20 cellular contexts compared by ENCODE assay signal in the genomic region with DNA sequence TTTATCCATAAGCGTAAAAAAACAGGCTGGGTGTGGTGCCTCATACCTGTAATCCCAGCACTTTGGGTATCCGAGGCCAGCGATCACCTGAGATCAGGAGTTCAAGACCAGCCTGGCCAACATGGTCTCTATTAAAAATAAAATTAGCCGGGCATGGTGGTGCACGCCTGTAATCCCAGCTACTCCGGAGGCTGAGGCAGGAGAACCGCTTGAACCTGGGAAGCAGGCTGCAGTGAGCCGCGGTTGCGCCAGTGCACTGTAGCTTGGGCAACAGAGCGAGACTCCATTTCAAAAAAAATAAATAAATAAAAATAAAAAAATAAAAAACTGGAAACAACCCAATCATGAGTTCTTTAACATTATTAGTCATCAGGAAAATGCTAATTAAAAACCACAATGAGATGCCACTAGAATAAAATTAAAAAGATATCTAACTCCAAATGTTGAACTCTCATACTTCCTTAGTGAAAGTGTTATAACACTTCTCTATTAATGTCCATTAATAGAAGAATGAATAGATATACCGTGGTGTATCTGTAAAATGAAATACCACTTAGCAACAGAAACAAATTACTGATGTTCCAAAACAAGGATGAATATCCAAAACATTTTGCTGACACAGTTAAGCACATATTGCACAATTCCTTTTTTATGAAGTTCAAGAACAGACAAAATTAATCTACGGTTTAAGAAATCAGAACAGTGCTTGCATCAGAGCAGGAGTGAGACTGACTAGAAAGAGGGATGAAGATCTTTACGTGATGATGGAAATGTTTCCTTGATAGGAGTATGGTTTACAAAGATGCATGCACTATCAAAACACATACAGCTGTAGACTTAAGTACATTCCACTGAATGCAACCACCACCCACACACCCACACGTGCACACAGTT. TPM values are rescaled to one million over a fixed set of nuclear protein-coding genes. Genes with fewer than 3 reads are reported as not detected.
DNase-seq lines count a peak whose midpoint lies in the region; ATAC-seq and TF ChIP-seq lines count a peak whose summit lies in the region.
"Had no signal": no experiment of that assay in that cellular context is flagged by ENCODE, and none has a peak within 500 bp of the region (broad histone marks: within the 10 kb centered on the region; RNA-seq: fewer than 3 reads in every experiment).

No MANE protein-coding gene starts in this region.

- 63 to 76% methylated on average over 6 to 15 of the region's 15 CpGs for WGBS in transverse colon (ENCODE audit: low coverage in 1 of 2), 2 donors

- H3K9me3 ChIP-seq in transverse colon: no peaks in the 10 kb centered on the region
- H3K9me3 ChIP-seq: right atrium auricular region had no signal

- TF ChIP-seq CTCF in astrocyte of the spinal cord (IDR thresholded peaks at IDR 0.05; ENCODE audit: low read depth, low read length): no peak
- no peak for TF ChIP-seq CTCF in transverse colon (IDR thresholded peaks at IDR 0.05)

- no peak for TF ChIP-seq EP300 in transverse colon (IDR thresholded peaks at IDR 0.05; ENCODE audit: low read depth)

- no peak overlapping the region for H3K4me3 ChIP-seq in astrocyte of the spinal cord (ENCODE audit: low read depth, low read length)
- no peak overlapping the region for H3K4me3 ChIP-seq in transverse colon
- H3K4me3 ChIP-seq: heart right ventricle, PC-9, right atrium auricular region had no signal

- peaks cover 0 to 3% (median 0%) of the 10 kb centered on the region in 4 donors for H3K36me3 ChIP-seq in transverse colon

- in situ Hi-C loops in astrocyte of the spinal cord (cut with HindIII; ENCODE audit: low sequenced_read_pairs): no loop called here
- in situ Hi-C loops in transverse colon (cut with MboI; ENCODE audit: low pct_ligation_motif_present in 1 of 4, low pct_unique_long_range_greater_than_20kb in 1 of 4, low sequenced_read_pairs in 3 of 4): no loop called here

- ATAC-seq in GM18861 (IDR thresholded peaks at IDR 0.05; ENCODE audit: unreplicated experiment) (no peak), HG02763 (IDR thresholded peaks at IDR 0.05; ENCODE audit: unreplicated experiment) (no peak), GM21737 (IDR thresholded peaks at IDR 0.05; ENCODE audit: unreplicated experiment) (no peak)
- ATAC-seq: left colon; naive thymus-derived CD8-positive, alpha-beta T cell; stimulated activated naive CD8-positive, alpha-beta T cell treated with anti-CD3 and anti-CD28 coated beads, Interleukin-15, amount 100 ng/mL, for 72 hours had no signal

- DNase-seq in NOMO-1 treated with DMSO at 0.1 percent for 48 hours (lab: John Stamatoyannopoulos, UW; ENCODE audit: unreplicated experiment) (peak; percentile 7), NOMO-1 (lab: John Stamatoyannopoulos, UW; ENCODE audit: unreplicated experiment in 2 of 2) (no peak), astrocyte of the spinal cord (ENCODE audit: low read depth, low spot score) (peak; percentile 5), iris pigment epithelial cell (ENCODE audit: low read depth) (peak; percentile 67), transverse colon (no peak)
- DNase-seq: 8988T; activated CD4-positive, CD25-positive, alpha-beta regulatory T cell treated with anti-CD3 and anti-CD28 coated beads, Interleukin-2, amount 50 U/mL, for 72 hours; activated T-cell treated with anti-CD3 and anti-CD28 coated beads, Interleukin-2, amount 50 U/mL, for 24 hours; Calu3; heart right ventricle; left colon; naive thymus-derived CD8-positive, alpha-beta T cell; NCI-H1417 treated with DMSO at 0.1 percent for 48 hours; NCI-H446 treated with DMSO at 0.1 percent for 48 hours; PC-9; stimulated activated naive CD8-positive, alpha-beta T cell treated with anti-CD3 and anti-CD28 coated beads, Interleukin-15, amount 100 ng/mL, for 72 hours had no signal

- peak overlapping the region; percentile 41 to 56 (median 45) for H3K27ac ChIP-seq in transverse colon
- H3K27ac ChIP-seq: heart right ventricle, PC-9, right atrium auricular region had no signal

- no peak for TF ChIP-seq POLR2A in transverse colon (IDR thresholded peaks at IDR 0.05)

- peaks cover 0 to 25% (median 8%) of the 10 kb centered on the region in 4 donors for H3K4me1 ChIP-seq in transverse colon
- H3K4me1 ChIP-seq: right atrium auricular region had no signal

- intact Hi-C loops in transverse colon (cut with DNase I; ENCODE audit: low total_unique reads): no loop called here

- H3K27me3 ChIP-seq in transverse colon: no peaks in the 10 kb centered on the region
- H3K27me3 ChIP-seq: heart right ventricle, right atrium auricular region had no signal

RNA-seq across cellular contexts. Expression of a gene that starts 13.0 kb away (rescaled TPM):
- total RNA-seq in transverse colon: 10 to 100 TPM in 2 of 4 donors, 1 to 10 TPM in 1, not detected in 1; 5.0 to 47.7 (median 32.4) TPM

Comparison
In these comparisons a context has a peak if more than half of its experiments do, and no peak if none do; other contexts are left out.
1. DNase-seq: peak in NOMO-1 treated with DMSO at 0.1 percent for 48 hours (single experiment), astrocyte of the spinal cord (single experiment) and iris pigment epithelial cell (single experiment); none in NOMO-1 (0 of 2) and transverse colon (single experiment).